Comparison of ENCODE assay signal across 8 cellular contexts in the genomic region with DNA sequence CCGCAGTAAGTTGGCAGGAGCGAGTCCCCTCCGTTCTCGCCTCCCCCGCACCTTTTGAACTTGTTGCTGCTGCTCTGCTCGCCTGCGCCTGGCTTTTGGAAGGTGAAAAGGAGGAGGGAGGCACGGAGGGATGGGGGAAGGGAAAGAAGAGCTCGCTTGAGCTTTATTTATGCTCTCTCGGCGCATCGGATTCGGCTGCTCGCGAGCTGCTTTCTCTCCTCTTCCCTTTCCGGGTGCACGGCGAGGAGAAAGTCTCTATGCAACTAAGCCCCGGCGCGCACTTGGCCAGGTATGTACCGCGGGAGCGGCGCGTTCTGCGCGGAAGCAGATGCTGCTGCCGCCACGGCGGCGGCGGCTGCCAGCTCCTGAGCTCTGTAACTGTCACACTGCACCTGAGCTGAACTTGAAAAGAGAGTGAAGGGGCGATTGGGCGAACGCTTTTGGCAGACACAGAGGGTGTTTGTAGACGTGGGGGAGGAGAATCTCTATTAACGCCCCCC. TPM values are rescaled to one million over a fixed set of nuclear protein-coding genes. Genes with fewer than 3 reads are reported as not detected.
DNase-seq lines count a peak whose midpoint lies in the region; ATAC-seq, FAIRE-seq and TF ChIP-seq lines count a peak whose summit lies in the region.

No MANE protein-coding gene starts in this region.

- H3K79me2 ChIP-seq in SK-N-SH (ENCODE audit: insufficient read depth): no peaks in the 10 kb centered on the region

- no peak for TF ChIP-seq RAD21 in SK-N-SH (IDR thresholded peaks at IDR 0.05; ENCODE audit: low read length)

- H3K9me2 ChIP-seq in SK-N-SH: no peaks in the 10 kb centered on the region

- H3K4me3 ChIP-seq in SK-N-SH (ENCODE audit: low read depth in 2 of 2, low read length in 1 of 2): peak overlapping the region; percentile 39 to 51

- CTCF ChIA-PET in SK-N-SH (lab: Yijun Ruan, JAX): interaction anchor here (1.0 to 2.9 kb wide), 6 partner anchors 8 to 1353 kb away, joined by 3 to 14 read pairs (median 4); no protein-coding TSS in a partner anchor

- peaks cover 4 to 8% of the 10 kb centered on the region in 2 experiments; a peak in 2 of 4 replicates for H3K4me1 ChIP-seq in SK-N-SH (ENCODE audit: control insufficient read depth in 1 of 2, insufficient read depth in 2 of 2, low read depth in 1 of 2, low read length in 1 of 2)

- WGBS in SK-N-SH (ENCODE audit: low lambda C conversion rate): 2% methylated on average over 31 of the region's 38 CpGs

- H3K36me3 ChIP-seq in SK-N-SH (replicated peaks in 1 of 2; ENCODE audit: control insufficient read depth in 1 of 2, insufficient read depth in 2 of 2, low read length in 1 of 2): no peaks in the 10 kb centered on the region

- POLR2A ChIA-PET in SK-N-SH (lab: Yijun Ruan, JAX): no interaction called here

- FAIRE-seq in frontal cortex (lab: Jason Lieb, UNC): no peak

- peaks cover 29% of the 10 kb centered on the region for H3K27me3 ChIP-seq in SK-N-SH (ENCODE audit: insufficient read depth)

- TF ChIP-seq EP300 in SK-N-SH (IDR thresholded peaks at IDR 0.05; ENCODE audit: borderline replicate concordance in 1 of 2, low read depth in 1 of 2, low read length in 1 of 2): no peak

- peak overlapping the region; percentile 53; the same call in 1 of the 2 replicates for H2AFZ ChIP-seq in SK-N-SH (ENCODE audit: low read depth)

- no peak for TF ChIP-seq CTCF in SK-N-SH (IDR thresholded peaks at IDR 0.05)

- H3K9ac ChIP-seq in SK-N-SH: no peak overlapping the region

- no peaks in the 10 kb centered on the region for H4K20me1 ChIP-seq in SK-N-SH (ENCODE audit: insufficient read depth)

- DNase-seq in G401 (ENCODE audit: low spot score) (peak; percentile 85), SK-N-SH (peak; percentile 54), frontal cortex (ENCODE audit: low spot score in 2 of 2) (peak; percentile 28), occipital lobe (lab: John Stamatoyannopoulos, UW) (peak; percentile 47), SW 1271 (lab: John Stamatoyannopoulos, UW) (no peak)
- no peak for DNase-seq in activated CD4-positive, CD25-positive, alpha-beta regulatory T cell (lab: John Stamatoyannopoulos, UW)

- no peaks in the 10 kb centered on the region for H3F3A ChIP-seq in SK-N-SH (replicated peaks; ENCODE audit: insufficient read depth)

- ATAC-seq in GM21367 (IDR thresholded peaks at IDR 0.05; ENCODE audit: unreplicated experiment): peak; percentile 64
- ATAC-seq in HG03571 (IDR thresholded peaks at IDR 0.05; ENCODE audit: unreplicated experiment): peak; percentile 69

- in situ Hi-C loops in G401 (cut with HindIII; ENCODE audit: low sequenced_read_pairs): no loop called here

- no peak overlapping the region for H3K27ac ChIP-seq in SK-N-SH (ENCODE audit: low read depth in 2 of 2, low read length in 1 of 2)

- no peaks in the 10 kb centered on the region for H3K9me3 ChIP-seq in SK-N-SH

- H3K4me2 ChIP-seq in SK-N-SH: peak overlapping the region; percentile 77

TF ChIP-seq in SK-N-SH, 30 proteins besides CTCF, POLR2A, EP300 and RAD21:
- TF ChIP-seq EZH2phosphoT487 (IDR thresholded peaks at IDR 0.05; ENCODE audit: borderline replicate concordance, low read depth): peak; percentile 83; the same call in 1 of the 2 replicates
- TF ChIP-seq YY1 (IDR thresholded peaks at IDR 0.05; ENCODE audit: low read depth): no peak

RNA-seq across cellular contexts. Expression of a gene that starts 0.6 kb away (rescaled TPM):
- total RNA-seq in G401 (2014; rRNA removed; shearing (Covaris generic)): not detected in 2 replicates
- not detected in 2 replicates for polyA plus RNA-seq in SK-N-SH (2012; rRNA removed)
- polyA plus RNA-seq in SK-N-SH (2012; cell fraction: cytosol; rRNA removed): not detected in 2 replicates
- polyA plus RNA-seq in SK-N-SH (2012; cell fraction: nucleus; rRNA removed): not detected in 2 replicates
- 51.8 TPM for total RNA-seq in frontal cortex
- total RNA-seq in occipital lobe: 51.5 TPM

Comparison
In these comparisons a context has a peak if more than half of its experiments do, and no peak if none do; other contexts are left out.
1. DNase-seq: peak in G401 (single experiment), SK-N-SH (single experiment), frontal cortex (2 of 2) and occipital lobe (single experiment); none in activated CD4-positive, CD25-positive, alpha-beta regulatory T cell (0 of 4) and SW 1271 (0 of 2).
2. RNA of a gene that starts 0.6 kb away (total RNA-seq): 51.8 TPM in frontal cortex (single experiment) and 51.5 TPM in occipital lobe (single experiment); not detected in G401; every median in the first group is over 10 times any median in the second.